ENCODE assay signal across 7 cellular contexts in the genomic region with DNA sequence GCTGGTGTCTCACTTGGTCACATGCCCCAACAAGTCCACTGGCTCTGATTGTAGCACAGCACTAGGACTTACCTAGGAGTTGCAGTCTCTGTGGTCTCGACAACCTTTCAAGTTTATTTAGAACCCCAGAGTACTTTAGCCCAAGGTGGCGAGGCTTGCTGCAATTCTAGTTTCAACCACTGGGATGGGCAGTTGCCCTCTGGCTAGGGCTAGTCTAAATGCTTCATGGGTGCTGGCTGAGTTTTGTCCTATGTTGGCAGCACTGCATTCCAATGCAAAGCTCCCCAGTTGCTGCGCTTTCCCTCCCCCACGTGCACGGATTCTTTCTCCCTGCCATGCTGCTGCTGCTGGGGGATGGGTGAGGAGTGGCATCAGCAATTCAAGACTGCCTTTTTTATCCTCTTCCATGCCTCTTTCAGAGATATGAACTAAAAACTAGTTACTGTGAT.
DNase-seq lines count a peak whose midpoint lies in the region; TF ChIP-seq lines count a peak whose summit lies in the region.

No MANE protein-coding gene starts in this region.

- peaks cover 0 to 7% of the 10 kb centered on the region in 2 donors for H3K4me1 ChIP-seq in neuronal stem cell (ENCODE audit: control insufficient read depth in 2 of 2, insufficient read depth in 1 of 2, low read depth in 1 of 2, low read length in 2 of 2)

- H3K27ac ChIP-seq in neuronal stem cell (replicated peaks; ENCODE audit: low read length) = no peak overlapping the region

- peak; percentile 14 for DNase-seq in cerebellar cortex (ENCODE audit: low spot score)
- DNase-seq in neuronal stem cell (ENCODE audit: low spot score) = peak; percentile 17
- no peak for DNase-seq in NCI-H2196 (lab: John Stamatoyannopoulos, UW; ENCODE audit: unreplicated experiment)
- DNase-seq in anterior cingulate cortex (lab: John Stamatoyannopoulos, UW) = no peak
- DNase-seq in epidermal melanocyte (ENCODE audit: insufficient read length, low spot score) = no peak

- H2BK15ac ChIP-seq in neuronal stem cell (ENCODE audit: low read length) = no peak overlapping the region

- no peak overlapping the region for H3K4me3 ChIP-seq in neuronal stem cell (ENCODE audit: low read length in 2 of 2)

- no peak overlapping the region for H2BK12ac ChIP-seq in neuronal stem cell (ENCODE audit: low read length)

- peak; percentile 69 for TF ChIP-seq CTCF in GM12874 (IDR thresholded peaks at IDR 0.05; ENCODE audit: insufficient read depth, low read depth, low read length)
- peak; percentile 39 for TF ChIP-seq CTCF in LNCAP (IDR thresholded peaks at IDR 0.05)

- no peak overlapping the region for H3K23ac ChIP-seq in neuronal stem cell (ENCODE audit: low read depth, low read length, poor library complexity)

- H3K27me3 ChIP-seq in neuronal stem cell (ENCODE audit: control insufficient read depth in 3 of 3, insufficient read depth in 3 of 3, low read depth in 1 of 3, low read length in 3 of 3) = no peaks in the 10 kb centered on the region

- no peak overlapping the region for H2AFZ ChIP-seq in neuronal stem cell (ENCODE audit: low read length)

- H3K9me3 ChIP-seq in neuronal stem cell (replicated peaks in 1 of 2; ENCODE audit: control insufficient read depth in 2 of 2, insufficient read depth in 1 of 2, low read depth in 1 of 2, low read length in 2 of 2) = peaks cover 0 to 3% of the 10 kb centered on the region in 2 donors

- H3K18ac ChIP-seq in neuronal stem cell (ENCODE audit: low read length) = peak overlapping the region; percentile 33

- no peaks in the 10 kb centered on the region for H3K79me1 ChIP-seq in neuronal stem cell (ENCODE audit: low read depth, low read length)

- no peak overlapping the region for H3K4me2 ChIP-seq in neuronal stem cell (ENCODE audit: insufficient read depth, low read length, poor library complexity, severe bottlenecking)

- H3K9ac ChIP-seq in neuronal stem cell (ENCODE audit: low read depth, low read length, poor library complexity) = no peak overlapping the region

- no peak overlapping the region for H2BK120ac ChIP-seq in neuronal stem cell (ENCODE audit: low read depth, low read length)

- peaks cover 8 to 90% of the 10 kb centered on the region in 2 donors for H3K36me3 ChIP-seq in neuronal stem cell (replicated peaks in 1 of 2; ENCODE audit: control insufficient read depth in 2 of 2, insufficient read depth in 2 of 2, low read length in 2 of 2)

- H4K8ac ChIP-seq in neuronal stem cell (ENCODE audit: low read depth, low read length) = no peak overlapping the region

- no CpG with 5 or more reads among the region's 5 CpGs for WGBS in neuronal stem cell (ENCODE audit: extremely low coverage in 2 of 2, insufficient read length in 2 of 2, insufficient replicate concordance in 1 of 2), 2 donors

- no peak overlapping the region for H2BK5ac ChIP-seq in neuronal stem cell (ENCODE audit: low read length)

- H2AK5ac ChIP-seq in neuronal stem cell (ENCODE audit: low read depth, low read length) = no peak overlapping the region

- H3K14ac ChIP-seq in neuronal stem cell (ENCODE audit: low read length) = no peak overlapping the region

- H3K4ac ChIP-seq in neuronal stem cell (ENCODE audit: low read length) = no peak overlapping the region

- H4K91ac ChIP-seq in neuronal stem cell (ENCODE audit: low read depth, low read length, poor library complexity) = no peak overlapping the region

Comparison
In these comparisons a context has a peak if more than half of its experiments do, and no peak if none do; other contexts are left out.
1. DNase-seq: peak in cerebellar cortex (single experiment) and neuronal stem cell (single experiment); none in NCI-H2196 (single experiment), anterior cingulate cortex (0 of 58) and epidermal melanocyte (single experiment).